21 cellular contexts compared by ENCODE assay signal in the genomic region with DNA sequence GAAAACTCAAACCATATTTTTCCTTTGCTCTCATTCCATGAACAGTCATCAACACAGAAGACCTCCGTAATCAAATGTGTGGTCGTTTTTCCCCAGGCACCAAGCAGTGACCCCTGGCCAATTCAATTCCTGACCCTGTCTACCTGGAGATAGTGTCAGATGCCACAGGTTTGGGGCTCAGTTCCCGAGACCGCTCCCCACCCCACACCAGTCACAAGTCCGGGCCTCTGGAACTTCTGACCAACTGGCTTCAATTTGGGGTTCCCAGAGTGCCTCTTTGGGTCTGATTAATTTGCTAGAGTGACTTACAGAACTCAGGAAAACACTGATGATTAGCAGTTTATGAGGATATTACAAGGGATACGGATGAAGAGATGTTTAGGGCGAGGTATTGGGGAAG. TPM values are rescaled to one million over a fixed set of nuclear protein-coding genes. Genes with fewer than 3 reads are reported as not detected.
A peak's percentile ranks its signal among the peaks of the same experiment; 100 is the strongest.
DNase-seq lines count a peak whose midpoint lies in the region; ATAC-seq, FAIRE-seq and TF ChIP-seq lines count a peak whose summit lies in the region.
"Had no signal": no experiment of that assay in that cellular context is flagged by ENCODE, and none has a peak within 500 bp of the region (broad histone marks: within the 10 kb centered on the region; RNA-seq: fewer than 3 reads in every experiment).

No MANE protein-coding gene starts in this region.

- H2AK5ac ChIP-seq in H9 (ENCODE audit: insufficient read length, low read length), result no peak overlapping the region

- H3K36me3 Mint-ChIP-seq in CD4-positive, alpha-beta T cell (ENCODE audit: low read depth), result peaks cover 3% of the 10 kb centered on the region
- H3K36me3 Mint-ChIP-seq in H9 (ENCODE audit: insufficient read depth in 1 of 3, low read depth in 3 of 3) (no peaks in the 10 kb centered on the region; a peak in 2 of 7 replicates), osteocyte (ENCODE audit: unreplicated experiment) (peaks cover 8% of the 10 kb centered on the region)
- peaks cover 3% of the 10 kb centered on the region for H3K36me3 Mint-ChIP-seq in activated naive CD8-positive, alpha-beta T cell treated with anti-CD3 and anti-CD28 coated beads, Interleukin-2, amount 10 ng/mL, durations not matched to agents 7 days and 5 days

- no peaks in the 10 kb centered on the region for H3K36me3 ChIP-seq in thyroid gland
- H3K36me3 ChIP-seq: ovary, transverse colon had no signal

- no peak overlapping the region for H3K56ac ChIP-seq in H9 (ENCODE audit: insufficient read length, low read depth, low read length)

- no peaks in the 10 kb centered on the region for H3K27me3 Mint-ChIP-seq in CD4-positive, alpha-beta T cell
- H3K27me3 Mint-ChIP-seq in H9 (ENCODE audit: low read depth), result peaks cover 1% of the 10 kb centered on the region
- H3K27me3 Mint-ChIP-seq in activated naive CD8-positive, alpha-beta T cell treated with anti-CD3 and anti-CD28 coated beads, Interleukin-2, amount 10 ng/mL, durations not matched to agents 7 days and 5 days, result no peaks in the 10 kb centered on the region
- H3K27me3 Mint-ChIP-seq in osteocyte (ENCODE audit: unreplicated experiment), result no peaks in the 10 kb centered on the region
- H3K27me3 Mint-ChIP-seq: B cell had no signal

- H4K20me1 ChIP-seq in H9 (ENCODE audit: control insufficient read depth, insufficient read depth, insufficient read length), result no peaks in the 10 kb centered on the region

- POLR2A ChIA-PET in CD4-positive, alpha-beta T cell (lab: Charles Lee), result no interaction called here
- POLR2A ChIA-PET in activated naive CD8-positive, alpha-beta T cell treated with anti-CD3 and anti-CD28 coated beads, Interleukin-2, amount 10 ng/mL, durations not matched to agents 7 days and 5 days (lab: Charles Lee), result no interaction called here

- H3K27ac ChIP-seq in CD4-positive, alpha-beta T cell (ENCODE audit: low read depth, low read length), result no peak overlapping the region
- no peak overlapping the region for H3K27ac ChIP-seq in H9 (ENCODE audit: insufficient read length, low read depth, low read length)
- no peak overlapping the region for H3K27ac ChIP-seq in thyroid gland
- H3K27ac ChIP-seq: HL-60, ovary, transverse colon had no signal

- no CpG with 5 or more reads among the region's 7 CpGs for WGBS in H9 (ENCODE audit: extremely low coverage, insufficient read length, low lambda C conversion rate)
- WGBS in thyroid gland, 2 donors, result 94 to 95% methylated on average over 7 of the region's 7 CpGs

- H3K4me1 ChIP-seq in H9 (ENCODE audit: insufficient read depth, low read length) (peaks cover 19% of the 10 kb centered on the region; the same call in 1 of the 2 replicates), thyroid gland (peaks cover 58 to 79% of the 10 kb centered on the region in 2 donors)

- H4K8ac ChIP-seq in H9 (replicated peaks; ENCODE audit: insufficient read length, low read depth, low read length), result no peak overlapping the region

- no peak overlapping the region for H3K4me2 ChIP-seq in H9 (ENCODE audit: insufficient read depth, insufficient read length, low read length)

- TF ChIP-seq POLR2A in thyroid gland (IDR thresholded peaks at IDR 0.05), result no peak
- TF ChIP-seq POLR2A in GM12891 (IDR thresholded peaks at IDR 0.05; ENCODE audit: low read depth, low read length), result no peak

- no peak overlapping the region for H4K91ac ChIP-seq in H9 (ENCODE audit: insufficient read length, low read depth, low read length)

- no peak overlapping the region for H3K14ac ChIP-seq in H9 (ENCODE audit: insufficient read depth, low read length)

- H3K4ac ChIP-seq in H9 (ENCODE audit: low read depth, low read length), result no peak overlapping the region

- H2BK15ac ChIP-seq in H9 (ENCODE audit: low read depth, low read length), result no peak overlapping the region

- no peak overlapping the region for H2BK20ac ChIP-seq in H9 (ENCODE audit: low read depth, low read length, poor library complexity, severe bottlenecking)

- H3K23ac ChIP-seq in H9 (ENCODE audit: insufficient read length, low read depth, low read length), result no peak overlapping the region

- H2AFZ ChIP-seq in H9 (ENCODE audit: low read length), result no peak overlapping the region

- H3K79me1 ChIP-seq in H9 (ENCODE audit: insufficient read depth, low read depth, low read length, poor library complexity, severe bottlenecking), result no peaks in the 10 kb centered on the region

- H3K79me2 ChIP-seq in H9 (ENCODE audit: insufficient read depth, low read length), result peaks cover 54% of the 10 kb centered on the region; the same call in 1 of the 2 replicates

- H3K27me3 ChIP-seq in CD4-positive, alpha-beta T cell (ENCODE audit: control insufficient read depth, insufficient read depth, low read length), result no peaks in the 10 kb centered on the region
- H3K27me3 ChIP-seq in H9 (ENCODE audit: insufficient read depth, low read length) (no peaks in the 10 kb centered on the region), thyroid gland (no peaks in the 10 kb centered on the region)
- H3K27me3 ChIP-seq: ovary, SJCRH30, transverse colon had no signal

- no peak overlapping the region for H2BK120ac ChIP-seq in H9 (ENCODE audit: low read depth, low read length, poor library complexity, severe bottlenecking)

- H2BK12ac ChIP-seq in H9 (ENCODE audit: insufficient read length, low read depth, low read length), result no peak overlapping the region

- H2BK5ac ChIP-seq in H9 (ENCODE audit: insufficient read length, low read length), result no peak overlapping the region

- H3T11ph ChIP-seq in H9 (ENCODE audit: low read length), result no peak overlapping the region

- no peak overlapping the region for H4K5ac ChIP-seq in H9 (ENCODE audit: insufficient read length, low read depth, low read length)

- TF ChIP-seq CTCF in CD4-positive, alpha-beta T cell (IDR thresholded peaks at IDR 0.05), result no peak
- TF ChIP-seq CTCF in H9 (conservative IDR thresholded peaks at IDR 0.05) (no peak), osteocyte (IDR thresholded peaks at IDR 0.05) (no peak), thyroid gland (IDR thresholded peaks at IDR 0.05) (no peak)

- H3K23me2 ChIP-seq in H9 (ENCODE audit: insufficient read length, low read depth, low read length, poor library complexity, severe bottlenecking), result no peaks in the 10 kb centered on the region

- ATAC-seq in CD4-positive, alpha-beta T cell (ENCODE audit: poor library complexity), result no peak
- ATAC-seq in activated naive CD8-positive, alpha-beta T cell treated with anti-CD3 and anti-CD28 coated beads, Interleukin-2, amount 10 ng/mL, durations not matched to agents 7 days and 5 days (ENCODE audit: low read depth), result no peak

- H3K9ac ChIP-seq in H9 (ENCODE audit: extremely low read depth, insufficient read length, low read length), result no peak overlapping the region

- CTCF ChIA-PET in CD4-positive, alpha-beta T cell (lab: Charles Lee), result no interaction called here

- DNase-seq in CD4-positive, alpha-beta T cell, result no peak
- DNase-seq in H9 (no peak), osteocyte (ENCODE audit: extremely low spot score, unreplicated experiment) (peak; percentile 53), thyroid gland (no peak), GM12891 (ENCODE audit: insufficient read length, low spot score) (no peak), AML-193 (lab: John Stamatoyannopoulos, UW) (no peak)
- no peak for DNase-seq in activated naive CD8-positive, alpha-beta T cell treated with anti-CD3 and anti-CD28 coated beads, Interleukin-2, amount 10 ng/mL, durations not matched to agents 7 days and 5 days
- no peak for DNase-seq in stimulated activated CD4-positive, alpha-beta T cell treated with anti-CD3 and anti-CD28 coated beads, Interleukin-2, amount 100 ng/mL, for 24 hours
- DNase-seq: activated CD4-positive, alpha-beta T cell treated with anti-CD3 and anti-CD28 coated beads for 1 hour; anterior cingulate cortex; foreskin fibroblast; hypothalamus; NCI-H2107; ovary; SJCRH30; stimulated activated CD4-positive, alpha-beta T cell treated with anti-CD3 and anti-CD28 coated beads, Interleukin-4, amount 100 ng/mL, for 4 hours; stimulated activated CD8-positive, alpha-beta memory T cell treated with anti-CD3 and anti-CD28 coated beads, Interleukin-4, amount 100 ng/mL, for 48 hours; transverse colon had no signal

- H3K18ac ChIP-seq in H9 (ENCODE audit: insufficient read length, low read depth, low read length), result no peak overlapping the region

- H3K4me3 Mint-ChIP-seq in CD4-positive, alpha-beta T cell, result no peak overlapping the region
- H3K4me3 Mint-ChIP-seq in H9 (no peak overlapping the region), osteocyte (ENCODE audit: unreplicated experiment) (no peak overlapping the region)
- H3K4me3 Mint-ChIP-seq in activated naive CD8-positive, alpha-beta T cell treated with anti-CD3 and anti-CD28 coated beads, Interleukin-2, amount 10 ng/mL, durations not matched to agents 7 days and 5 days, result no peak overlapping the region
- H3K4me3 Mint-ChIP-seq: B cell had no signal

- no peaks in the 10 kb centered on the region for H3K9me3 Mint-ChIP-seq in CD4-positive, alpha-beta T cell
- H3K9me3 Mint-ChIP-seq in H9, result no peaks in the 10 kb centered on the region
- H3K9me3 Mint-ChIP-seq in activated naive CD8-positive, alpha-beta T cell treated with anti-CD3 and anti-CD28 coated beads, Interleukin-2, amount 10 ng/mL, durations not matched to agents 7 days and 5 days, result no peaks in the 10 kb centered on the region
- H3K9me3 Mint-ChIP-seq in osteocyte (ENCODE audit: unreplicated experiment), result no peaks in the 10 kb centered on the region

- FAIRE-seq in GM12891 (lab: Jason Lieb, UNC), result no peak

- intact Hi-C loops in CD4-positive, alpha-beta T cell (cut with DNase I, micrococcal nuclease), result loop anchor here (5.0 kb wide), 1 partner anchor 37 kb away; no protein-coding TSS in a partner anchor
- intact Hi-C loops in thyroid gland (cut with DNase I), result loop anchor here (10.0 kb wide), 1 partner anchor 60 kb away; no protein-coding TSS in a partner anchor

- H3K9me3 ChIP-seq in CD4-positive, alpha-beta T cell (ENCODE audit: control insufficient read depth, low read length), result no peaks in the 10 kb centered on the region
- H3K9me3 ChIP-seq in H9 (ENCODE audit: control insufficient read depth, low read depth, low read length) (no peaks in the 10 kb centered on the region), thyroid gland (no peaks in the 10 kb centered on the region)
- H3K9me3 ChIP-seq: ovary, SJCRH30, transverse colon had no signal

- peak overlapping the region; percentile 4 for H3K27ac Mint-ChIP-seq in CD4-positive, alpha-beta T cell
- H3K27ac Mint-ChIP-seq in H9 (peak overlapping the region in 2 of 3 experiments; percentile 16 to 33; a peak in 2 of 7 replicates), osteocyte (ENCODE audit: unreplicated experiment) (peak overlapping the region; percentile 66)
- H3K27ac Mint-ChIP-seq in activated naive CD8-positive, alpha-beta T cell treated with anti-CD3 and anti-CD28 coated beads, Interleukin-2, amount 10 ng/mL, durations not matched to agents 7 days and 5 days, result peak overlapping the region; percentile 72
- H3K27ac Mint-ChIP-seq: B cell had no signal

- H3K4me3 ChIP-seq in thyroid gland (replicated peaks in 1 of 3), result no peak overlapping the region
- H3K4me3 ChIP-seq: ovary, SJCRH30, skin epidermis, transverse colon had no signal

- H3K4me1 Mint-ChIP-seq in CD4-positive, alpha-beta T cell (ENCODE audit: low read depth), result peaks cover 94% of the 10 kb centered on the region
- H3K4me1 Mint-ChIP-seq in H9 (peaks cover 81 to 86% of the 10 kb centered on the region in 2 experiments), osteocyte (ENCODE audit: unreplicated experiment) (peaks cover 90% of the 10 kb centered on the region)
- peaks cover 80% of the 10 kb centered on the region for H3K4me1 Mint-ChIP-seq in activated naive CD8-positive, alpha-beta T cell treated with anti-CD3 and anti-CD28 coated beads, Interleukin-2, amount 10 ng/mL, durations not matched to agents 7 days and 5 days

RNA-seq across cellular contexts. Expression of a gene that starts 6.0 kb away (rescaled TPM):
- 10 to 100 TPM; 43.8 to 46.7 TPM for total RNA-seq in CD4-positive, alpha-beta T cell
- total RNA-seq in H9 (2021) (62.9 and 66.7 TPM in 2 replicates), osteocyte (196 and 218 TPM in 2 replicates), thyroid gland (100 to 1,000 TPM in 2 of 4 donors, 10 to 100 TPM in 2; 82.1 to 104 (median 94.2) TPM)
- total RNA-seq in activated naive CD8-positive, alpha-beta T cell treated with anti-CD3 and anti-CD28 coated beads, Interleukin-2, amount 10 ng/mL, durations not matched to agents 7 days and 5 days, result 10 to 100 TPM; 75.0 to 77.7 TPM
- 19.8 TPM for polyA plus RNA-seq in GM12891 (2012; ENCODE audit: low read depth, missing spikeins)

Comparison
In these comparisons a context has a peak if more than half of its experiments do, and no peak if none do; other contexts are left out.
1. H3K27ac Mint-ChIP-seq: peak in every context shown above with its lines; median percentile 72 in activated naive CD8-positive, alpha-beta T cell treated with anti-CD3 and anti-CD28 coated beads, Interleukin-2, amount 10 ng/mL, durations not matched to agents 7 days and 5 days; 66 in osteocyte; 24 in H9; 4 in CD4-positive, alpha-beta T cell.